ENCODE assay signal across 1 cellular context in the genomic region with DNA sequence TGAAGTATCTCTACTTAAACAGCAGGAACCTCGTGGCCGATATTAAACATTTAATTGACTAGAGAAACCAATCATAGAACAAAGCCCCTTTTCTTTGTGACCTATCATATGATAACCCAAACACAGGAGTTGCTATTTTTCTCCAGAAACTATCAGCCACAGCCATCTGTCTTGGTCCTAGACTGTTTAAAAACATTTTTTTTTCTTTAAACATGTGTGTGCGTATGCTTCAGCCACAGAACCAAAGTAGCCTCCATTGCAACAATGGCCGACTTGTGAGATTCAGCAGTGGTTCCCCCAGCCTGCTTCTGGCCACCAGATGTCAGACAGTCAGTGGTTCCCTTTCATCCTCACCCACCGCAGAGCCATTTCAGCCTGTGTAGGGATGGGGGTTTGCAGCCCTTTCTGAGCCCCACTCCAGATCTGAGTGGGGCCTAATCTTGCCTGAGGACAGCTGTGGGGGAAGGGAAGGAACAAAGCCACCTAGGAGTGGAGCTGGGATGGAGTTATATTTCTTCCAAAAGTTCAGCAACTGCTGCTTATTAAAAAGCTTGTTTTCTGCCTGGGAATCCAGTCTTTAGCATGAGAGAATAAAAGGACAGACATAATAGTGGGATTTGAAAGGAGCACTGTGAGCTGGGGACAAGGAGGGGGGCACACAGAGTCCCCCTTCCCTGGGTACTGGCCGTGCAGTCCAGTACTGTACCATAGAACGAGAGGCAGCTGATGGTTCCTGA.
TF ChIP-seq lines count a peak whose summit lies in the region.

No MANE protein-coding gene starts in this region.

TF ChIP-seq in K562, 482 proteins besides CTCF, POLR2A, EP300 and RAD21 (continued from another document and continues in another):
- TF ChIP-seq, protein P1, sequence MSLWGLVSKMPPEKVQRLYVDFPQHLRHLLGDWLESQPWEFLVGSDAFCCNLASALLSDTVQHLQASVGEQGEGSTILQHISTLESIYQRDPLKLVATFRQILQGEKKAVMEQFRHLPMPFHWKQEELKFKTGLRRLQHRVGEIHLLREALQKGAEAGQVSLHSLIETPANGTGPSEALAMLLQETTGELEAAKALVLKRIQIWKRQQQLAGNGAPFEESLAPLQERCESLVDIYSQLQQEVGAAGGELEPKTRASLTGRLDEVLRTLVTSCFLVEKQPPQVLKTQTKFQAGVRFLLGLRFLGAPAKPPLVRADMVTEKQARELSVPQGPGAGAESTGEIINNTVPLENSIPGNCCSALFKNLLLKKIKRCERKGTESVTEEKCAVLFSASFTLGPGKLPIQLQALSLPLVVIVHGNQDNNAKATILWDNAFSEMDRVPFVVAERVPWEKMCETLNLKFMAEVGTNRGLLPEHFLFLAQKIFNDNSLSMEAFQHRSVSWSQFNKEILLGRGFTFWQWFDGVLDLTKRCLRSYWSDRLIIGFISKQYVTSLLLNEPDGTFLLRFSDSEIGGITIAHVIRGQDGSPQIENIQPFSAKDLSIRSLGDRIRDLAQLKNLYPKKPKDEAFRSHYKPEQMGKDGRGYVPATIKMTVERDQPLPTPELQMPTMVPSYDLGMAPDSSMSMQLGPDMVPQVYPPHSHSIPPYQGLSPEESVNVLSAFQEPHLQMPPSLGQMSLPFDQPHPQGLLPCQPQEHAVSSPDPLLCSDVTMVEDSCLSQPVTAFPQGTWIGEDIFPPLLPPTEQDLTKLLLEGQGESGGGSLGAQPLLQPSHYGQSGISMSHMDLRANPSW (CRISPR knock-in tag; IDR thresholded peaks at IDR 0.05), result no peak
- TF ChIP-seq ARHGAP35 (IDR thresholded peaks at IDR 0.05; ENCODE audit: partially characterized antibody), result no peak
- TF ChIP-seq ZBTB17 (CRISPR knock-in tag; IDR thresholded peaks at IDR 0.05), result peak; percentile 89
- TF ChIP-seq TEAD2 (tag; IDR thresholded peaks at IDR 0.05), result no peak
- TF ChIP-seq ZNF41 (CRISPR knock-in tag; conservative IDR thresholded peaks at IDR 0.05), result peak; percentile 78
- peak; percentile 84 for TF ChIP-seq CXXC5 (CRISPR knock-in tag; IDR thresholded peaks at IDR 0.05)
- TF ChIP-seq HDAC1 (IDR thresholded peaks at IDR 0.05), result no peak
- TF ChIP-seq ZNF584 (CRISPR knock-in tag; IDR thresholded peaks at IDR 0.05; ENCODE audit: low read depth), result peak; percentile 93
- TF ChIP-seq, protein P2, sequence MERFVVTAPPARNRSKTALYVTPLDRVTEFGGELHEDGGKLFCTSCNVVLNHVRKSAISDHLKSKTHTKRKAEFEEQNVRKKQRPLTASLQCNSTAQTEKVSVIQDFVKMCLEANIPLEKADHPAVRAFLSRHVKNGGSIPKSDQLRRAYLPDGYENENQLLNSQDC (CRISPR knock-in tag; IDR thresholded peaks at IDR 0.05), result no peak
- no peak for TF ChIP-seq TEAD4 (IDR thresholded peaks at IDR 0.05; ENCODE audit: low read length)
- TF ChIP-seq TEAD4 (CRISPR knock-in tag; IDR thresholded peaks at IDR 0.05; ENCODE audit: borderline replicate concordance), result no peak
- no peak for TF ChIP-seq HMG20A (CRISPR knock-in tag; conservative IDR thresholded peaks at IDR 0.05)
- TF ChIP-seq RUNX1 (IDR thresholded peaks at IDR 0.05; ENCODE audit: low read depth), result no peak
- TF ChIP-seq ILF3 (IDR thresholded peaks at IDR 0.05; ENCODE audit: borderline replicate concordance), result no peak
- no peak; the same call in 1 of the 2 replicates for TF ChIP-seq MTA2 (IDR thresholded peaks at IDR 0.05; ENCODE audit: low read depth)
- TF ChIP-seq SRSF1 (IDR thresholded peaks at IDR 0.05; ENCODE audit: low read depth, low read length), result no peak
- TF ChIP-seq ETS1 (conservative IDR thresholded peaks at IDR 0.05; ENCODE audit: control insufficient read depth, low read depth, low read length), result no peak
- no peak for TF ChIP-seq ZHX1 (conservative IDR thresholded peaks at IDR 0.05; ENCODE audit: low read length)
- TF ChIP-seq XRCC3 (IDR thresholded peaks at IDR 0.05), result no peak
- TF ChIP-seq RNF2 (IDR thresholded peaks at IDR 0.05), result no peak
- TF ChIP-seq BRF2 (IDR thresholded peaks at IDR 0.05; ENCODE audit: borderline replicate concordance, insufficient read depth, insufficient read length), result no peak
- TF ChIP-seq E2F8 (IDR thresholded peaks at IDR 0.05; ENCODE audit: low read depth, partially characterized antibody), result no peak
- no peak for TF ChIP-seq LARP7 (IDR thresholded peaks at IDR 0.05)
- TF ChIP-seq HOXB6 (CRISPR knock-in tag; IDR thresholded peaks at IDR 0.05; ENCODE audit: borderline replicate concordance), result no peak
- no peak for TF ChIP-seq FOXJ3 (CRISPR knock-in tag; IDR thresholded peaks at IDR 0.05)
- no peak for TF ChIP-seq FOXP1 (CRISPR knock-in tag; IDR thresholded peaks at IDR 0.05)
- TF ChIP-seq MYNN (IDR thresholded peaks at IDR 0.05), result no peak
- no peak for TF ChIP-seq MYNN (CRISPR knock-in tag; IDR thresholded peaks at IDR 0.05)
- no peak; the same call in 1 of the 2 replicates for TF ChIP-seq NFIC (IDR thresholded peaks at IDR 0.05)
- TF ChIP-seq DPF2 (IDR thresholded peaks at IDR 0.05), result no peak; the same call in 1 of the 2 replicates
- no peak for TF ChIP-seq ZBTB1 (CRISPR knock-in tag; IDR thresholded peaks at IDR 0.05; ENCODE audit: borderline replicate concordance, low read depth)
- peak; percentile 21; the same call in 1 of the 2 replicates for TF ChIP-seq ZNF354B (CRISPR knock-in tag; IDR thresholded peaks at IDR 0.05)
- TF ChIP-seq E2F5 (CRISPR knock-in tag; IDR thresholded peaks at IDR 0.05), result no peak
- TF ChIP-seq ERF (CRISPR knock-in tag; IDR thresholded peaks at IDR 0.05), result peak; percentile 86; the same call in 1 of the 2 replicates
- no peak; the same call in 1 of the 2 replicates for TF ChIP-seq ZNF644 (tag; IDR thresholded peaks at IDR 0.05; ENCODE audit: low read depth)
- TF ChIP-seq CCNT2 (IDR thresholded peaks at IDR 0.05; ENCODE audit: borderline replicate concordance, extremely low read depth, insufficient read length, low read depth, low read length), result no peak
- TF ChIP-seq, protein P3, sequence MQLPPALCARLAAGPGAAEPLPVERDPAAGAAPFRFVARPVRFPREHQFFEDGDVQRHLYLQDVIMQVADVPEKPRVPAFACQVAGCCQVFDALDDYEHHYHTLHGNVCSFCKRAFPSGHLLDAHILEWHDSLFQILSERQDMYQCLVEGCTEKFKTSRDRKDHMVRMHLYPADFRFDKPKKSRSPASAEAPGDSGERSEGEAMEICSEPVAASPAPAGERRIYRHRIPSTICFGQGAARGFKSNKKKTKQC (CRISPR knock-in tag; IDR thresholded peaks at IDR 0.05), result peak; percentile 32; the same call in 1 of the 2 replicates
- no peak for TF ChIP-seq U2AF2 (optimal IDR thresholded peaks at IDR 0.05; ENCODE audit: low read depth, low read length)
- peak; percentile 69 for TF ChIP-seq MEF2D (tag; conservative IDR thresholded peaks at IDR 0.05; ENCODE audit: low read depth)
- peak; percentile 80 for TF ChIP-seq ZNF766 (CRISPR knock-in tag; conservative IDR thresholded peaks at IDR 0.05)
- TF ChIP-seq RBM34 (IDR thresholded peaks at IDR 0.05; ENCODE audit: borderline replicate concordance, insufficient read depth, low read length), result no peak
- TF ChIP-seq, protein P4, sequence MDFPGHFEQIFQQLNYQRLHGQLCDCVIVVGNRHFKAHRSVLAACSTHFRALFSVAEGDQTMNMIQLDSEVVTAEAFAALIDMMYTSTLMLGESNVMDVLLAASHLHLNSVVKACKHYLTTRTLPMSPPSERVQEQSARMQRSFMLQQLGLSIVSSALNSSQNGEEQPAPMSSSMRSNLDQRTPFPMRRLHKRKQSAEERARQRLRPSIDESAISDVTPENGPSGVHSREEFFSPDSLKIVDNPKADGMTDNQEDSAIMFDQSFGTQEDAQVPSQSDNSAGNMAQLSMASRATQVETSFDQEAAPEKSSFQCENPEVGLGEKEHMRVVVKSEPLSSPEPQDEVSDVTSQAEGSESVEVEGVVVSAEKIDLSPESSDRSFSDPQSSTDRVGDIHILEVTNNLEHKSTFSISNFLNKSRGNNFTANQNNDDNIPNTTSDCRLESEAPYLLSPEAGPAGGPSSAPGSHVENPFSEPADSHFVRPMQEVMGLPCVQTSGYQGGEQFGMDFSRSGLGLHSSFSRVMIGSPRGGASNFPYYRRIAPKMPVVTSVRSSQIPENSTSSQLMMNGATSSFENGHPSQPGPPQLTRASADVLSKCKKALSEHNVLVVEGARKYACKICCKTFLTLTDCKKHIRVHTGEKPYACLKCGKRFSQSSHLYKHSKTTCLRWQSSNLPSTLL (IDR thresholded peaks at IDR 0.05), result no peak
- TF ChIP-seq SIN3A (IDR thresholded peaks at IDR 0.05; ENCODE audit: borderline replicate concordance in 2 of 2, control insufficient read depth in 1 of 2, low read depth in 2 of 2, low read length in 2 of 2), result no peak; a peak in 1 of 4 replicates
- no peak for TF ChIP-seq ZNF436 (CRISPR knock-in tag; IDR thresholded peaks at IDR 0.05)
- peak in 1 of 2 experiments; percentile 58; a peak in 1 of 4 replicates for TF ChIP-seq UBTF (IDR thresholded peaks at IDR 0.05; ENCODE audit: borderline replicate concordance in 1 of 2, low read depth in 2 of 2, low read length in 2 of 2)
- peak in 1 of 2 experiments; percentile 77; a peak in 2 of 4 replicates for TF ChIP-seq TEAD1 (CRISPR knock-in tag; IDR thresholded peaks at IDR 0.05)
- no peak for TF ChIP-seq FOSL1 (tag; conservative IDR thresholded peaks at IDR 0.05)
- TF ChIP-seq HSF4 (CRISPR knock-in tag; IDR thresholded peaks at IDR 0.05; ENCODE audit: borderline replicate concordance), result peak; percentile 93
